In genomic region chr13:95122063-95122462, GRCh38 we compare ENCODE assay signal across 1 cellular context.
A peak's percentile ranks its signal among the peaks of the same experiment; 100 is the strongest.
TF ChIP-seq lines count a peak whose summit lies in the region.

No MANE protein-coding gene starts in this region.

TF ChIP-seq in HepG2, 621 proteins besides CTCF, POLR2A, EP300 and RAD21 (continued from another document):
- TF ChIP-seq NCOA2 (CRISPR knock-in tag; IDR thresholded peaks at IDR 0.05) = 0 out of 2 replicates have a peak, but pooled peaks have one; percentile 11
- no peak for TF ChIP-seq ATF3 (CRISPR knock-in tag; IDR thresholded peaks at IDR 0.05)
- peak; percentile 11; the same call in 1 of the 2 replicates for TF ChIP-seq ARID5B (CRISPR knock-in tag; IDR thresholded peaks at IDR 0.05)
